9 cellular contexts compared by ENCODE assay signal in genomic region chr6:136607932-136608772, GRCh38. TPM values are rescaled to one million over a fixed set of nuclear protein-coding genes. Genes with fewer than 3 reads are reported as not detected.
DNase-seq lines count a peak whose midpoint lies in the region; ATAC-seq and TF ChIP-seq lines count a peak whose summit lies in the region.
"Had no signal": no experiment of that assay in that cellular context is flagged by ENCODE, and none has a peak within 500 bp of the region (broad histone marks: within the 10 kb centered on the region; RNA-seq: fewer than 3 reads in every experiment).

No MANE protein-coding gene starts in this region.

- DNase-seq in CD4-positive, alpha-beta T cell: peak; percentile 60 to 80 (median 72)
- DNase-seq in GM19238 (ENCODE audit: insufficient read length, low spot score) (peak; percentile 18), activated T-cell treated with anti-CD3 and anti-CD28 coated beads for 4 hours (peak; percentile 79), fibroblast of lung (ENCODE audit: low read depth in 2 of 2) (peak; percentile 49 to 64), nucleus accumbens (lab: John Stamatoyannopoulos, UW) (peak in 37 of 56 donors; percentile 1 to 74 (median 22)), tibial artery (peak; percentile 59 to 73)

- H3K9me2 ChIP-seq in OCI-LY1 (ENCODE audit: low read depth, low read length): no peaks in the 10 kb centered on the region

- POLR2A ChIA-PET in CD4-positive, alpha-beta T cell (lab: Charles Lee): interaction anchor here (0.6 kb wide), 1 partner anchor 184 kb away, joined by 4 read pairs; the partner anchor contains the start of gene MAP3K5

- no peak overlapping the region for H3K9ac ChIP-seq in OCI-LY1 (ENCODE audit: low read length)
- H3K9ac ChIP-seq in fibroblast of lung (ENCODE audit: insufficient read depth, low read length): no peak overlapping the region

- peaks cover 18% of the 10 kb centered on the region; the same call in 1 of the 2 replicates for H3K36me3 ChIP-seq in OCI-LY1 (ENCODE audit: insufficient read depth, low read length)
- peaks cover 2% of the 10 kb centered on the region for H3K36me3 ChIP-seq in fibroblast of lung (ENCODE audit: control insufficient read depth, insufficient read depth, low read length)
- H3K36me3 ChIP-seq in tibial artery: peaks cover 14 to 29% (median 15%) of the 10 kb centered on the region in 3 donors

- H2AFZ ChIP-seq in OCI-LY1 (ENCODE audit: low read length): no peak overlapping the region
- H2AFZ ChIP-seq in fibroblast of lung (ENCODE audit: low read length): no peak overlapping the region

- H3K27ac Mint-ChIP-seq in CD4-positive, alpha-beta T cell: no peak overlapping the region
- H3K27ac Mint-ChIP-seq: activated naive CD4-positive, alpha-beta T cell treated with anti-CD3 and anti-CD28 coated beads, Interleukin-2, amount 50 U/mL, for 24 hours had no signal

- H3K27ac ChIP-seq in CD4-positive, alpha-beta T cell (ENCODE audit: low read depth, low read length): no peak overlapping the region
- no peak overlapping the region for H3K27ac ChIP-seq in OCI-LY1 (ENCODE audit: low read depth, low read length, poor library complexity, severe bottlenecking)
- H3K27ac ChIP-seq in fibroblast of lung (ENCODE audit: insufficient read depth, low read length): peak overlapping the region; percentile 86
- H3K27ac ChIP-seq in tibial artery: peak overlapping the region; percentile 71 to 78

- H3K4me3 Mint-ChIP-seq in CD4-positive, alpha-beta T cell: no peak overlapping the region
- H3K4me3 Mint-ChIP-seq: activated naive CD4-positive, alpha-beta T cell treated with anti-CD3 and anti-CD28 coated beads, Interleukin-2, amount 50 U/mL, for 24 hours had no signal

- peak; percentile 82 for TF ChIP-seq CTCF in CD4-positive, alpha-beta T cell (IDR thresholded peaks at IDR 0.05)
- TF ChIP-seq CTCF in OCI-LY1 (IDR thresholded peaks at IDR 0.05; ENCODE audit: low read length): peak; percentile 94
- TF ChIP-seq CTCF in fibroblast of lung (conservative IDR thresholded peaks at IDR 0.05 in 1 of 2, IDR thresholded peaks at IDR 0.05 in 1 of 2; ENCODE audit: low read depth in 1 of 2, low read length in 2 of 2): peak; percentile 79 to 84
- peak; percentile 40 to 56 for TF ChIP-seq CTCF in tibial artery (IDR thresholded peaks at IDR 0.05)

- CTCF ChIA-PET in CD4-positive, alpha-beta T cell (lab: Charles Lee): interaction anchor here (1.6 kb wide), 2 partner anchors 26 to 184 kb away, joined by 3 to 10 read pairs; partner anchors contain the start of gene MAP3K5

- H3K4me1 Mint-ChIP-seq in CD4-positive, alpha-beta T cell (ENCODE audit: low read depth): no peaks in the 10 kb centered on the region

- no peaks in the 10 kb centered on the region for H3K4me1 ChIP-seq in OCI-LY1 (ENCODE audit: insufficient read depth, low read length, severe bottlenecking)
- H3K4me1 ChIP-seq in fibroblast of lung (ENCODE audit: control insufficient read depth, extremely low read depth, insufficient read depth, low read length): peaks cover 21% of the 10 kb centered on the region
- peaks cover 0 to 46% (median 21%) of the 10 kb centered on the region in 4 donors for H3K4me1 ChIP-seq in tibial artery

- H3K4me2 ChIP-seq in OCI-LY1 (ENCODE audit: low read length) (no peak overlapping the region), fibroblast of lung (ENCODE audit: extremely low read depth, insufficient read depth, low read length) (peak overlapping the region; percentile 21)

- no peaks in the 10 kb centered on the region for H3K9me3 Mint-ChIP-seq in CD4-positive, alpha-beta T cell
- H3K9me3 Mint-ChIP-seq: activated naive CD4-positive, alpha-beta T cell treated with anti-CD3 and anti-CD28 coated beads, Interleukin-2, amount 50 U/mL, for 24 hours had no signal

- H3K27me3 Mint-ChIP-seq in CD4-positive, alpha-beta T cell: no peaks in the 10 kb centered on the region
- H3K27me3 Mint-ChIP-seq: activated naive CD4-positive, alpha-beta T cell treated with anti-CD3 and anti-CD28 coated beads, Interleukin-2, amount 50 U/mL, for 24 hours had no signal

- H3K36me3 Mint-ChIP-seq in CD4-positive, alpha-beta T cell (ENCODE audit: low read depth): peaks cover 53% of the 10 kb centered on the region

- no peaks in the 10 kb centered on the region for H3K27me3 ChIP-seq in CD4-positive, alpha-beta T cell (ENCODE audit: control insufficient read depth, insufficient read depth, low read length)
- H3K27me3 ChIP-seq in OCI-LY1 (ENCODE audit: insufficient read depth, low read length): no peaks in the 10 kb centered on the region
- no peaks in the 10 kb centered on the region for H3K27me3 ChIP-seq in fibroblast of lung (ENCODE audit: control insufficient read depth, insufficient read depth, low read length)
- H3K27me3 ChIP-seq in tibial artery: no peaks in the 10 kb centered on the region

- peak; percentile 99 for ATAC-seq in CD4-positive, alpha-beta T cell (ENCODE audit: poor library complexity)
- peak; percentile 91 for ATAC-seq in HG03439 (IDR thresholded peaks at IDR 0.05; ENCODE audit: unreplicated experiment)

- H3K79me2 ChIP-seq in OCI-LY1 (ENCODE audit: insufficient read depth, low read length) (no peaks in the 10 kb centered on the region), fibroblast of lung (ENCODE audit: control insufficient read depth, insufficient read depth, low read length) (no peaks in the 10 kb centered on the region)

- H3F3A ChIP-seq in OCI-LY1 (ENCODE audit: insufficient read depth, low read length): no peaks in the 10 kb centered on the region

- intact Hi-C loops in CD4-positive, alpha-beta T cell (cut with DNase I, micrococcal nuclease): loop anchor here (1.0 to 5.0 kb wide), 2 partner anchors 185 to 319 kb away; no protein-coding TSS in a partner anchor
- intact Hi-C loops in tibial artery (cut with DNase I; ENCODE audit: low total_unique reads): no loop called here

- H3K9me3 ChIP-seq in CD4-positive, alpha-beta T cell (ENCODE audit: control insufficient read depth, low read length): no peaks in the 10 kb centered on the region
- H3K9me3 ChIP-seq in OCI-LY1 (ENCODE audit: low read length) (no peaks in the 10 kb centered on the region), fibroblast of lung (ENCODE audit: control insufficient read depth, insufficient read depth, low read depth, low read length) (no peaks in the 10 kb centered on the region), tibial artery (no peaks in the 10 kb centered on the region)

- H3K4me3 ChIP-seq in OCI-LY1 (ENCODE audit: low read depth, low read length, poor library complexity, severe bottlenecking): no peak overlapping the region
- H3K4me3 ChIP-seq in fibroblast of lung (replicated peaks in 1 of 4; ENCODE audit: control extremely low read depth in 1 of 4, insufficient read depth in 1 of 4, low read depth in 3 of 4, low read length in 4 of 4): no peak overlapping the region
- no peak overlapping the region for H3K4me3 ChIP-seq in tibial artery

- H4K20me1 ChIP-seq in OCI-LY1 (ENCODE audit: insufficient read depth, low read length): no peaks in the 10 kb centered on the region
- no peaks in the 10 kb centered on the region for H4K20me1 ChIP-seq in fibroblast of lung (ENCODE audit: control insufficient read depth, extremely low read depth, insufficient read depth, low read length)

RNA-seq across cellular contexts. Expression of gene MAP7, which starts 57.9 kb away (rescaled TPM):
- under 1 TPM; 0.45 to 0.49 TPM for total RNA-seq in CD4-positive, alpha-beta T cell
- total RNA-seq in fibroblast of lung: 0.77 and 1.5 TPM in 2 replicates
- polyA plus RNA-seq in fibroblast of lung: 0.34 and 0.40 TPM in 2 replicates
- polyA plus RNA-seq in fibroblast of lung (2012): 0.41 and 0.43 TPM in 2 replicates
- 0.35 TPM in 1 of 2 replicates, not detected in the other for polyA minus RNA-seq in fibroblast of lung (ENCODE audit: low replicate concordance)

Comparison
In these comparisons a context has a peak if more than half of its experiments do, and no peak if none do; other contexts are left out.
1. DNase-seq: peak in every context shown above with its lines; median percentile 79 in activated T-cell treated with anti-CD3 and anti-CD28 coated beads for 4 hours; 72 in CD4-positive, alpha-beta T cell; 66 in tibial artery; 56 in fibroblast of lung; 22 in nucleus accumbens; 18 in GM19238.
2. H3K27ac ChIP-seq: peak in fibroblast of lung (single experiment) and tibial artery (2 of 2); none in CD4-positive, alpha-beta T cell (single experiment) and OCI-LY1 (single experiment).
3. Peak in every context shown above with its lines, with median percentiles within 50 percentile points of each other: CTCF ChIP-seq.